In the genomic region with DNA sequence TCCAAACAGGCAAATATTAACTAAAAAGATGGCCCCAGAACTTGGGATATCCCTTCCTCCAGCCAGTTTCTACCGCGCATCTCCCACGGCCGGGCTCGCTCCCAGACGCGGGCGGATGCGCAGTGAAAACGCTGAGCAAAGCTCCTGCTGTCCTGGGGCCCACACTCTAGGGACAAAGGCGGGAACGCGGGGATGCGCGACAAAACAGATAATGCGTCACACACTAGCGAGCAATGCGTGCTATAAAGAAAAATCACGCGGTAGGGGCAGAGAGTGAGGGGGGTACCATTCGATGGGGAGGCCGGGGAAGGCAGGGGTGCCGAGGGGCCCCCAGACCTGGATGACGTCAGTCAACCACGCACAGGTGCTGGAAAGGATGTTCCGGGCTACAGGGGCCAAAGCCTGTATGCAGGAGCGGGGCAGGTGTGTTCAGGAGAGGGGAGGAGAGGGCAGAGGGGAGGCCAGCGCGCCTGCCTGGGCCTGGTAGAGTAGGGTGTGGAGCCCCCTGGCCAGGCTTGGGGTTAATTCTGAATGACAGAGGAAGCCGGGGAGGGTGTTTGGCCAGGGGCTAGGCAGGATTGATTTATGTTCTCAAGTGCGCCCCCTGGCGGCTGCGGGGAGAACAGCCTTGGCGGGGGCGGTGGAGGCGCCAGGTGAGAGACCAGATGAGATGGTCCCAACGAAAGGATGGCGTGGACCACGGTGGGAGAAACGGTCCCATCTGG, we compare ENCODE assay signal across 8 cellular contexts. TPM values are rescaled to one million over a fixed set of nuclear protein-coding genes. Genes with fewer than 3 reads are reported as not detected.
A peak's percentile ranks its signal among the peaks of the same experiment; 100 is the strongest.
DNase-seq lines count a peak whose midpoint lies in the region; ATAC-seq and TF ChIP-seq lines count a peak whose summit lies in the region.

No MANE protein-coding gene starts in this region.

- WGBS in transverse colon (ENCODE audit: low coverage in 1 of 2), 2 donors: 77% methylated on average over 29 to 40 of the region's 40 CpGs

- CTCF ChIA-PET in activated CD4-positive, alpha-beta T cell treated with anti-CD3 and anti-CD28 coated beads, Interleukin-2, amount 10 ng/mL, durations not matched to agents 7 days and 5 days (lab: Charles Lee): interaction anchor here (1.0 to 1.4 kb wide), 3 partner anchors 10 to 138 kb away, joined by 3 to 4 read pairs (median 3); no protein-coding TSS in a partner anchor

- H3K9ac ChIP-seq in neural progenitor cell: no peak overlapping the region

- H2AFZ ChIP-seq in neural progenitor cell (replicated peaks): peak overlapping the region; percentile 26

- H3K27me3 Mint-ChIP-seq in activated CD4-positive, alpha-beta T cell treated with anti-CD3 and anti-CD28 coated beads, Interleukin-2, amount 10 ng/mL, durations not matched to agents 7 days and 5 days: peaks cover 52% of the 10 kb centered on the region
- H3K27me3 Mint-ChIP-seq in neural progenitor cell (ENCODE audit: insufficient read depth, low read depth): peaks cover 13% of the 10 kb centered on the region

- no peak for TF ChIP-seq EP300 in transverse colon (IDR thresholded peaks at IDR 0.05; ENCODE audit: low read depth)

- H3K27ac Mint-ChIP-seq in activated CD4-positive, alpha-beta T cell treated with anti-CD3 and anti-CD28 coated beads, Interleukin-2, amount 10 ng/mL, durations not matched to agents 7 days and 5 days: no peak overlapping the region
- H3K27ac Mint-ChIP-seq in neural progenitor cell: no peak overlapping the region

- H3K4me2 ChIP-seq in neural progenitor cell: no peak overlapping the region

- H3K27me3 ChIP-seq in dorsolateral prefrontal cortex (no peaks in the 10 kb centered on the region), neural progenitor cell (peaks cover 13% of the 10 kb centered on the region), transverse colon (peaks cover 11% of the 10 kb centered on the region)

- no peaks in the 10 kb centered on the region for H4K20me1 ChIP-seq in neural progenitor cell (ENCODE audit: low read depth)

- H3F3A ChIP-seq in neural progenitor cell (ENCODE audit: low read depth): no peaks in the 10 kb centered on the region

- no peak overlapping the region for H3K4me3 Mint-ChIP-seq in activated CD4-positive, alpha-beta T cell treated with anti-CD3 and anti-CD28 coated beads, Interleukin-2, amount 10 ng/mL, durations not matched to agents 7 days and 5 days
- peak overlapping the region; percentile 58 for H3K4me3 Mint-ChIP-seq in neural progenitor cell

- TF ChIP-seq CTCF in dorsolateral prefrontal cortex (IDR thresholded peaks at IDR 0.05 in 54 of 56, conservative IDR thresholded peaks at IDR 0.05 in 2 of 56; ENCODE audit: low read depth in 1 of 56, partially characterized antibody in 56 of 56) (peak; percentile 28 to 79 (median 66)), neural progenitor cell (IDR thresholded peaks at IDR 0.05) (peak; percentile 98), transverse colon (IDR thresholded peaks at IDR 0.05) (peak; percentile 71 to 83 (median 78))

- intact Hi-C loops in dorsolateral prefrontal cortex (cut with DNase I) (loop anchor here (5.0 kb wide), 2 partner anchors 63 to 138 kb away; no protein-coding TSS in a partner anchor), transverse colon (cut with DNase I; ENCODE audit: low total_unique reads) (loop anchor here (5.0 kb wide), 1 partner anchor 138 kb away; no protein-coding TSS in a partner anchor)

- no peaks in the 10 kb centered on the region for H3K9me3 ChIP-seq in neural progenitor cell (ENCODE audit: low read depth)
- no peaks in the 10 kb centered on the region for H3K9me3 ChIP-seq in transverse colon

- H3K36me3 ChIP-seq in neural progenitor cell (no peaks in the 10 kb centered on the region), transverse colon (no peaks in the 10 kb centered on the region)

- in situ Hi-C loops in transverse colon (cut with MboI; ENCODE audit: low pct_ligation_motif_present in 1 of 4, low pct_unique_long_range_greater_than_20kb in 1 of 4, low sequenced_read_pairs in 3 of 4): loop anchor here in 2 of 4 donors (10.0 to 25.0 kb wide), 3 partner anchors 55 to 588 kb away; no protein-coding TSS in a partner anchor

- no peaks in the 10 kb centered on the region for H3K9me3 Mint-ChIP-seq in activated CD4-positive, alpha-beta T cell treated with anti-CD3 and anti-CD28 coated beads, Interleukin-2, amount 10 ng/mL, durations not matched to agents 7 days and 5 days
- peaks cover 5% of the 10 kb centered on the region for H3K9me3 Mint-ChIP-seq in neural progenitor cell

- ATAC-seq in HG02759 (IDR thresholded peaks at IDR 0.05; ENCODE audit: unreplicated experiment) (peak; percentile 58), GM19467 (IDR thresholded peaks at IDR 0.05; ENCODE audit: unreplicated experiment) (no peak)

- H3K4me1 ChIP-seq in neural progenitor cell: no peaks in the 10 kb centered on the region
- H3K4me1 ChIP-seq in transverse colon: peaks cover 0 to 8% (median 7%) of the 10 kb centered on the region in 4 donors

- H3K4me1 Mint-ChIP-seq in activated CD4-positive, alpha-beta T cell treated with anti-CD3 and anti-CD28 coated beads, Interleukin-2, amount 10 ng/mL, durations not matched to agents 7 days and 5 days: peaks cover 9% of the 10 kb centered on the region
- H3K4me1 Mint-ChIP-seq in neural progenitor cell: no peaks in the 10 kb centered on the region

- POLR2A ChIA-PET in activated CD4-positive, alpha-beta T cell treated with anti-CD3 and anti-CD28 coated beads, Interleukin-2, amount 10 ng/mL, durations not matched to agents 7 days and 5 days (lab: Charles Lee): no interaction called here

- H3K4me3 ChIP-seq in dorsolateral prefrontal cortex: no peak overlapping the region
- no peak overlapping the region for H3K4me3 ChIP-seq in neural progenitor cell
- no peak overlapping the region for H3K4me3 ChIP-seq in transverse colon

- no peak overlapping the region for H3K27ac ChIP-seq in dorsolateral prefrontal cortex
- H3K27ac ChIP-seq in neural progenitor cell: no peak overlapping the region
- H3K27ac ChIP-seq in transverse colon: no peak overlapping the region

- H3K79me2 ChIP-seq in neural progenitor cell (ENCODE audit: low read depth): no peaks in the 10 kb centered on the region

- no peaks in the 10 kb centered on the region for H3K36me3 Mint-ChIP-seq in activated CD4-positive, alpha-beta T cell treated with anti-CD3 and anti-CD28 coated beads, Interleukin-2, amount 10 ng/mL, durations not matched to agents 7 days and 5 days (ENCODE audit: low read depth)
- H3K36me3 Mint-ChIP-seq in neural progenitor cell: peaks cover 1% of the 10 kb centered on the region

- DNase-seq in AG08395 (ENCODE audit: low spot score) (peak; percentile 42), dorsolateral prefrontal cortex (no peak), neural progenitor cell (ENCODE audit: low spot score) (peak; percentile 77), transverse colon (peak; percentile 61), NCI-H2081 treated with DMSO at 0.1 percent for 48 hours (lab: John Stamatoyannopoulos, UW) (no peak)
- peak; percentile 76 for DNase-seq in activated CD4-positive, alpha-beta T cell treated with anti-CD3 and anti-CD28 coated beads, Interleukin-2, amount 10 ng/mL, durations not matched to agents 7 days and 5 days

- no peak for TF ChIP-seq POLR2A in transverse colon (IDR thresholded peaks at IDR 0.05)

RNA-seq across cellular contexts. Expression of a gene that starts 14.9 kb away (rescaled TPM):
- total RNA-seq in activated CD4-positive, alpha-beta T cell treated with anti-CD3 and anti-CD28 coated beads, Interleukin-2, amount 10 ng/mL, durations not matched to agents 7 days and 5 days: 10 to 100 TPM; 29.4 to 30.4 TPM
- total RNA-seq in dorsolateral prefrontal cortex (1,000 to 10,000 TPM in 1 of 120 experiments, 100 to 1,000 TPM in 119; 391 to 1,107 (median 596) TPM), neural progenitor cell (ENCODE audit: low replicate concordance) (84.6 and 146 TPM in 2 replicates), transverse colon (1,000 to 10,000 TPM in 3 of 4 donors, 100 to 1,000 TPM in 1; 911 to 2,535 (median 1,776) TPM)

Comparison
In these comparisons a context has a peak if more than half of its experiments do, and no peak if none do; other contexts are left out.
1. DNase-seq: peak in AG08395 (single experiment), activated CD4-positive, alpha-beta T cell treated with anti-CD3 and anti-CD28 coated beads, Interleukin-2, amount 10 ng/mL, durations not matched to agents 7 days and 5 days (single experiment), neural progenitor cell (single experiment) and transverse colon (single experiment); none in dorsolateral prefrontal cortex (0 of 10) and NCI-H2081 treated with DMSO at 0.1 percent for 48 hours (single experiment).
2. Peak in every context shown above with its lines, with median percentiles within 50 percentile points of each other: CTCF ChIP-seq.